14 cellular contexts compared by ENCODE assay signal in the genomic region with DNA sequence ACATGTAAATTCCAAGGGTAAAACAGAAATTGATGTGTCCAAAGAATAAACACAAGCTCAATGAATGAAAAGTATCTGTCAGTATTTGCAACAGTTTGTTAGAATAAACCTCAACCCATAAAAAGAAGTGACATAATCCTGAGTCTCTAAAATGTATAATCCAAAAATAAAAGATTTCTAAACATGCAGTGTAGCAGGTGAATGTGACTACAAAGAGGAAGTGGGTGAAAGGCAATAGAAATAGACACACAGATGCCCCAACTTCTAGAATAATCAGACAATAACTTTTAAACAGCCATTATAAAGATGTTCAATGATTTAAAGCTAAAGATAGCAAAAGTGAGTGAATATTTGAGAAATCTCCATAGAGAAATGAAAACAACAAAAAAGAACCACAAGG.
"Had no signal": no experiment of that assay in that cellular context is flagged by ENCODE, and none has a peak within 500 bp of the region (broad histone marks: within the 10 kb centered on the region; RNA-seq: fewer than 3 reads in every experiment).

No MANE protein-coding gene starts in this region.

- H3K27ac Mint-ChIP-seq: activated CD4-positive, alpha-beta T cell treated with anti-CD3 and anti-CD28 coated beads for 36 hours; activated CD8-positive, alpha-beta T cell treated with anti-CD3 and anti-CD28 coated beads for 36 hours; endodermal cell had no signal

- ATAC-seq: activated CD4-positive, alpha-beta T cell treated with anti-CD3 and anti-CD28 coated beads for 36 hours; activated CD8-positive, alpha-beta T cell treated with anti-CD3 and anti-CD28 coated beads for 36 hours; pancreas had no signal

- DNase-seq: activated CD4-positive, alpha-beta T cell treated with anti-CD3 and anti-CD28 coated beads for 36 hours; activated CD8-positive, alpha-beta memory T cell treated with anti-CD3 and anti-CD28 coated beads, Interleukin-2, amount 50 U/mL, for 4 hours; activated CD8-positive, alpha-beta T cell treated with anti-CD3 and anti-CD28 coated beads for 36 hours; aorta; dermis blood vessel endothelial cell; endodermal cell; erythroblast; hypothalamus; pancreas; transverse colon; WERI-Rb-1 had no signal

- H3K9me3 Mint-ChIP-seq: activated CD8-positive, alpha-beta T cell treated with anti-CD3 and anti-CD28 coated beads for 36 hours had no signal

- H3K27me3 ChIP-seq: breast epithelium, pancreas, transverse colon had no signal

- H3K4me1 ChIP-seq: breast epithelium, pancreas, transverse colon had no signal

- H3K4me3 ChIP-seq: breast epithelium, pancreas, skin epidermis, transverse colon had no signal

- H3K9me3 ChIP-seq: breast epithelium, pancreas, transverse colon had no signal

- H3K4me1 Mint-ChIP-seq: activated CD4-positive, alpha-beta T cell treated with anti-CD3 and anti-CD28 coated beads for 36 hours; endodermal cell had no signal

- H3K36me3 ChIP-seq: breast epithelium, pancreas, transverse colon, WERI-Rb-1 had no signal

- H3K4me3 Mint-ChIP-seq: activated CD4-positive, alpha-beta T cell treated with anti-CD3 and anti-CD28 coated beads for 36 hours; activated CD8-positive, alpha-beta T cell treated with anti-CD3 and anti-CD28 coated beads for 36 hours; endodermal cell; neural crest cell had no signal

- H3K27ac ChIP-seq: breast epithelium, pancreas, skin epidermis, transverse colon, WERI-Rb-1 had no signal
